ENCODE assay signal across 26 cellular contexts in genomic region chr16:58730724-58731370, GRCh38. TPM values are rescaled to one million over a fixed set of nuclear protein-coding genes. Genes with fewer than 3 reads are reported as not detected.
DNase-seq lines count a peak whose midpoint lies in the region; ATAC-seq and TF ChIP-seq lines count a peak whose summit lies in the region.
"Had no signal": no experiment of that assay in that cellular context is flagged by ENCODE, and none has a peak within 500 bp of the region (broad histone marks: within the 10 kb centered on the region; RNA-seq: fewer than 3 reads in every experiment).

No MANE protein-coding gene starts in this region.

- no peak overlapping the region for H3K56ac ChIP-seq in IMR-90 (ENCODE audit: extremely low read depth, insufficient read depth, low read length)

- no peak overlapping the region for H2BK120ac ChIP-seq in IMR-90 (ENCODE audit: low read depth, low read length)

- H3K9me1 ChIP-seq in IMR-90 (ENCODE audit: insufficient read depth, low read length): peaks cover 5% of the 10 kb centered on the region; the same call in 1 of the 2 replicates

- no peak overlapping the region for H3K14ac ChIP-seq in IMR-90 (replicated peaks; ENCODE audit: low read depth, low read length)

- H3K23ac ChIP-seq in IMR-90 (ENCODE audit: low read depth, low read length): no peak overlapping the region

- in situ Hi-C loops in IMR-90 (cut with MboI; ENCODE audit: low sequenced_read_pairs): no loop called here

- no peak overlapping the region for H2AK5ac ChIP-seq in IMR-90 (ENCODE audit: low read depth, low read length)

- no peak overlapping the region for H3K4me3 ChIP-seq in IMR-90 (ENCODE audit: insufficient read depth, low read depth, low read length)
- H3K4me3 ChIP-seq: HAP-1 had no signal

- no peaks in the 10 kb centered on the region for H3K27me3 ChIP-seq in IMR-90 (ENCODE audit: control insufficient read depth, insufficient read depth, low read length)
- H3K27me3 ChIP-seq in foreskin keratinocyte: no peaks in the 10 kb centered on the region

- CTCF ChIA-PET in IMR-90 (lab: Yijun Ruan, JAX): interaction anchor here (0.7 kb wide), 1 partner anchor 14 kb away, joined by 3 read pairs; no protein-coding TSS in a partner anchor

- POLR2A ChIA-PET in IMR-90 (lab: Charles Lee; ENCODE audit: unreplicated experiment): no interaction called here

- H4K91ac ChIP-seq in IMR-90 (ENCODE audit: insufficient read depth, low read depth, low read length): no peak overlapping the region

- H3K27ac ChIP-seq in IMR-90 (ENCODE audit: insufficient read depth, low read length): no peak overlapping the region
- peak overlapping the region; percentile 57 for H3K27ac ChIP-seq in foreskin keratinocyte
- H3K27ac ChIP-seq: KMS-11 had no signal

- dilution Hi-C loops in IMR-90 (cut with HindIII; ENCODE audit: low sequenced_read_pairs, unreplicated experiment): no loop called here

- 100% methylated on average over 4 of the region's 11 CpGs; no CpG with 5 or more reads in 1 of the 2 experiments for WGBS in IMR-90 (ENCODE audit: extremely low coverage in 2 of 2, insufficient read length in 1 of 2), 2 experiments

- H2BK15ac ChIP-seq in IMR-90 (ENCODE audit: low read depth, low read length): no peak overlapping the region

- no peak overlapping the region for H3K4ac ChIP-seq in IMR-90 (ENCODE audit: low read depth, low read length)

- H2BK20ac ChIP-seq in IMR-90 (ENCODE audit: low read depth, low read length): no peak overlapping the region

- no peak for TF ChIP-seq POLR2A in IMR-90 (IDR thresholded peaks at IDR 0.05; ENCODE audit: low read depth, low read length)

- no peak overlapping the region for H4K5ac ChIP-seq in IMR-90 (ENCODE audit: low read depth, low read length)

- H2BK5ac ChIP-seq in IMR-90 (ENCODE audit: low read depth, low read length, poor library complexity, severe bottlenecking): no peak overlapping the region

- H3K9ac ChIP-seq in IMR-90 (ENCODE audit: low read depth, low read length): no peak overlapping the region
- H3K9ac ChIP-seq: KMS-11 had no signal

- no peak overlapping the region for H2AFZ ChIP-seq in IMR-90 (replicated peaks; ENCODE audit: low read length, poor library complexity)

- ATAC-seq in IMR-90 (ENCODE audit: low read depth): no peak
- ATAC-seq in foreskin keratinocyte: no peak
- no peak for ATAC-seq in omental fat pad (ENCODE audit: low FRiP score)
- ATAC-seq in HG03457 (IDR thresholded peaks at IDR 0.05; ENCODE audit: unreplicated experiment): no peak
- ATAC-seq: activated CD4-positive, alpha-beta T cell treated with anti-CD3 and anti-CD28 coated beads for 36 hours; activated naive CD8-positive, alpha-beta T cell treated with anti-CD3 and anti-CD28 coated beads, Interleukin-2, amount 50 U/mL, for 24 hours; Right ventricle myocardium inferior; SK-N-SH treated with all-trans-retinoic acid at 6 μM for 48 hours had no signal

- H3K9me3 ChIP-seq in IMR-90 (ENCODE audit: control insufficient read depth, insufficient read depth, low read length): no peaks in the 10 kb centered on the region
- H3K9me3 ChIP-seq: HAP-1 had no signal

- H3K9me3 Mint-ChIP-seq in neural crest cell: no peaks in the 10 kb centered on the region
- H3K9me3 Mint-ChIP-seq: activated naive CD8-positive, alpha-beta T cell treated with anti-CD3 and anti-CD28 coated beads, Interleukin-2, amount 50 U/mL, for 24 hours; T-helper 2 cell treated with Interferon-gamma antibody and Interleukin-4, amounts not matched to agents 5 μg/mL and 100 μg/mL, for 36 hours; type B pancreatic cell had no signal

- no peak overlapping the region for H3K27ac Mint-ChIP-seq in neural crest cell (ENCODE audit: unreplicated experiment)
- H3K27ac Mint-ChIP-seq: activated CD4-positive, alpha-beta T cell treated with anti-CD3 and anti-CD28 coated beads for 36 hours; T-helper 2 cell treated with Interferon-gamma antibody and Interleukin-4, amounts not matched to agents 5 μg/mL and 100 μg/mL, for 36 hours; type B pancreatic cell had no signal

- peak overlapping the region; percentile 61 for H3K4me3 Mint-ChIP-seq in neural crest cell
- H3K4me3 Mint-ChIP-seq: T-helper 2 cell treated with Interferon-gamma antibody and Interleukin-4, amounts not matched to agents 5 μg/mL and 100 μg/mL, for 36 hours had no signal

- peaks cover 18% of the 10 kb centered on the region; the same call in 1 of the 2 replicates for H4K20me1 ChIP-seq in IMR-90 (ENCODE audit: insufficient read depth, low read length)

- H3K27me3 Mint-ChIP-seq in neural crest cell (ENCODE audit: low read depth): no peaks in the 10 kb centered on the region
- H3K27me3 Mint-ChIP-seq: activated CD4-positive, alpha-beta T cell treated with anti-CD3 and anti-CD28 coated beads for 36 hours; activated naive CD8-positive, alpha-beta T cell treated with anti-CD3 and anti-CD28 coated beads, Interleukin-2, amount 50 U/mL, for 24 hours; progenitor cell of endocrine pancreas; type B pancreatic cell had no signal

- TF ChIP-seq RAD21 in IMR-90 (IDR thresholded peaks at IDR 0.05; ENCODE audit: low read length): no peak

- TF ChIP-seq CTCF in IMR-90 (conservative IDR thresholded peaks at IDR 0.05; ENCODE audit: low read depth, low read length): no peak
- no peak for TF ChIP-seq CTCF in foreskin keratinocyte (conservative IDR thresholded peaks at IDR 0.05)
- TF ChIP-seq CTCF in neural crest cell (conservative IDR thresholded peaks at IDR 0.05): no peak
- no peak for TF ChIP-seq CTCF in omental fat pad (IDR thresholded peaks at IDR 0.05)

- no peak overlapping the region for H3K18ac ChIP-seq in IMR-90 (ENCODE audit: low read depth, low read length)

- no peak overlapping the region for H2AK9ac ChIP-seq in IMR-90 (replicated peaks; ENCODE audit: low read depth, low read length, poor library complexity)

- no TSS peak for BruUV-seq in IMR-90 (replicated peaks; lab: Mats Ljungman, UMichigan)

- DNase-seq in Ammon's horn (ENCODE audit: low spot score) (peak; percentile 44), IMR-90 (no peak), foreskin keratinocyte (no peak), neural crest cell (ENCODE audit: low read depth, low spot score) (no peak), NCI-H1417 (lab: John Stamatoyannopoulos, UW) (no peak), omental fat pad (ENCODE audit: low spot score) (no peak)
- DNase-seq in activated CD8-positive, alpha-beta memory T cell treated with anti-CD3 and anti-CD28 coated beads for 24 hours: no peak
- DNase-seq: activated CD4-positive, alpha-beta T cell treated with anti-CD3 and anti-CD28 coated beads for 36 hours; activated effector memory CD4-positive, alpha-beta T cell treated with anti-CD3 and anti-CD28 coated beads, Interleukin-2, amount 50 U/mL, for 16 hours; activated naive CD8-positive, alpha-beta T cell treated with anti-CD3 and anti-CD28 coated beads, Interleukin-2, amount 50 U/mL, for 24 hours; AML-193; dermis blood vessel endothelial cell; NCI-H146; NCI-H2107; NCI-H446; NCI-H82; small intestine; stimulated activated CD4-positive, alpha-beta T cell treated with anti-CD3 and anti-CD28 coated beads, Interleukin-1b, Interleukin-23, amount 100 ng/mL, for 48 hours had no signal

- peaks cover 3% of the 10 kb centered on the region for H3K4me1 ChIP-seq in IMR-90 (ENCODE audit: control insufficient read depth, insufficient read depth, low read length)
- peaks cover 10% of the 10 kb centered on the region for H3K4me1 ChIP-seq in foreskin keratinocyte

- H3K79me1 ChIP-seq in IMR-90 (ENCODE audit: low read depth in 1 of 2, low read length in 2 of 2): peaks cover 17 to 50% of the 10 kb centered on the region in 2 experiments; a peak in 3 of 4 replicates

- no peaks in the 10 kb centered on the region for H3K36me3 Mint-ChIP-seq in neural crest cell (ENCODE audit: low read depth)

- intact Hi-C loops in IMR-90 (cut with micrococcal nuclease): no loop called here

- H3K4me2 ChIP-seq in IMR-90 (ENCODE audit: low read depth, low read length): no peak overlapping the region

- H3K36me3 ChIP-seq in IMR-90 (ENCODE audit: control insufficient read depth, insufficient read depth, low read length): peaks cover 2% of the 10 kb centered on the region; the same call in 1 of the 2 replicates

- peaks cover 25% of the 10 kb centered on the region for H3K4me1 Mint-ChIP-seq in neural crest cell

- no peak overlapping the region for H4K8ac ChIP-seq in IMR-90 (ENCODE audit: low read depth in 2 of 2, low read length in 2 of 2)

TF ChIP-seq in IMR-90, 13 proteins besides CTCF, POLR2A, EP300 and RAD21:
- TF ChIP-seq NFE2L2 (IDR thresholded peaks at IDR 0.05; ENCODE audit: low read depth, low read length) (no peak), CEBPB (IDR thresholded peaks at IDR 0.05; ENCODE audit: low read depth, low read length) (0 out of 2 replicates have a peak, but pooled peaks have one; percentile 8)

RNA-seq across cellular contexts. Expression of gene GOT2, which starts 3.3 kb away (rescaled TPM):
- total RNA-seq in IMR-90 (2012; rRNA removed): 45.5 and 50.2 TPM in 2 replicates
- 55.2 and 60.2 TPM in 2 replicates for polyA plus RNA-seq in IMR-90 (2012; rRNA removed)
- polyA plus RNA-seq in IMR-90 (2012; cell fraction: cytosol; rRNA removed): 27.0 and 48.7 TPM in 2 replicates
- polyA plus RNA-seq in IMR-90 (2012; cell fraction: nucleus; rRNA removed; ENCODE audit: low replicate concordance): 27.3 and 55.3 TPM in 2 replicates
- total RNA-seq in foreskin keratinocyte: 171 and 191 TPM in 2 replicates
- 138 and 167 TPM in 2 replicates for polyA plus RNA-seq in foreskin keratinocyte
- 128 and 133 TPM in 2 replicates for total RNA-seq in neural crest cell
- 10 to 100 TPM; 20.6 to 30.7 (median 27.4) TPM for total RNA-seq in omental fat pad

RNA-seq across cellular contexts. Expression of gene SLC38A7, which starts 46.3 kb away (rescaled TPM):
- total RNA-seq in IMR-90 (2012; rRNA removed): 13.6 and 14.7 TPM in 2 replicates
- 16.4 and 16.7 TPM in 2 replicates for polyA plus RNA-seq in IMR-90 (2012; rRNA removed)
- 4.4 and 10.5 TPM in 2 replicates for polyA plus RNA-seq in IMR-90 (2012; cell fraction: cytosol; rRNA removed)
- polyA plus RNA-seq in IMR-90 (2012; cell fraction: nucleus; rRNA removed; ENCODE audit: low replicate concordance): 35.0 and 49.3 TPM in 2 replicates
- total RNA-seq in foreskin keratinocyte: 12.9 and 17.9 TPM in 2 replicates
- polyA plus RNA-seq in foreskin keratinocyte: 7.1 and 8.8 TPM in 2 replicates
- 31.7 and 31.8 TPM in 2 replicates for total RNA-seq in neural crest cell
- 10 to 100 TPM in 3 of 4 donors, 1 to 10 TPM in 1; 8.0 to 22.9 (median 17.8) TPM for total RNA-seq in omental fat pad
